Comparison of ENCODE assay signal across 11 cellular contexts in genomic region chr10:28087675-28088351, GRCh38.
DNase-seq lines count a peak whose midpoint lies in the region; FAIRE-seq and TF ChIP-seq lines count a peak whose summit lies in the region.
"Had no signal": no experiment of that assay in that cellular context is flagged by ENCODE, and none has a peak within 500 bp of the region (broad histone marks: within the 10 kb centered on the region; RNA-seq: fewer than 3 reads in every experiment).

No MANE protein-coding gene starts in this region.

- H3K4me3 Mint-ChIP-seq in MCF 10A (ENCODE audit: unreplicated experiment), result no peak overlapping the region
- H3K4me3 Mint-ChIP-seq: CD4-positive, CD25-positive, alpha-beta regulatory T cell had no signal

- peak overlapping the region; percentile 69 for H3K27ac Mint-ChIP-seq in MCF 10A (ENCODE audit: low read depth, unreplicated experiment)

- no peaks in the 10 kb centered on the region for H3K9me3 Mint-ChIP-seq in MCF 10A (ENCODE audit: unreplicated experiment)

- H3K36me3 ChIP-seq in breast epithelium (no peaks in the 10 kb centered on the region), thyroid gland (no peaks in the 10 kb centered on the region)

- H3K27me3 ChIP-seq in breast epithelium (no peaks in the 10 kb centered on the region), thyroid gland (no peaks in the 10 kb centered on the region)

- H3K9me3 ChIP-seq in breast epithelium (peaks cover 0 to 5% of the 10 kb centered on the region in 2 donors), thyroid gland (no peaks in the 10 kb centered on the region)
- H3K9me3 ChIP-seq: lower lobe of right lung had no signal

- TF ChIP-seq POLR2A in breast epithelium (IDR thresholded peaks at IDR 0.05) (no peak), thyroid gland (IDR thresholded peaks at IDR 0.05) (no peak)

- WGBS in thyroid gland, 2 donors, result 89 to 91% methylated on average over 2 of the region's 2 CpGs

- intact Hi-C loops in MCF 10A (cut with micrococcal nuclease), result no loop called here
- intact Hi-C loops in breast epithelium (cut with DNase I; ENCODE audit: low total_unique reads), result no loop called here
- intact Hi-C loops in thyroid gland (cut with DNase I), result no loop called here

- no peak for FAIRE-seq in urothelium cell line (lab: Jason Lieb, UNC)

- H3K4me1 Mint-ChIP-seq in MCF 10A (ENCODE audit: insufficient read depth, unreplicated experiment), result no peaks in the 10 kb centered on the region
- H3K4me1 Mint-ChIP-seq: CD4-positive, CD25-positive, alpha-beta regulatory T cell had no signal

- no peak overlapping the region for H3K27ac ChIP-seq in breast epithelium
- H3K27ac ChIP-seq in thyroid gland, result no peak overlapping the region
- H3K27ac ChIP-seq: lower lobe of right lung had no signal

- POLR2A ChIA-PET in MCF 10A (lab: Yijun Ruan, JAX), result interaction anchor here (0.7 kb wide), 1 partner anchor 55 kb away, joined by 3 read pairs; no protein-coding TSS in a partner anchor

- DNase-seq in MCF 10A (ENCODE audit: unreplicated experiment) (peak; percentile 92), breast epithelium (ENCODE audit: low spot score in 2 of 2) (no peak), RPMI7951 (ENCODE audit: low read depth) (peak; percentile 77), epithelial cell of esophagus (ENCODE audit: low read depth) (peak; percentile 91), urothelium cell line (ENCODE audit: low spot score) (peak; percentile 42), thyroid gland (no peak), NCI-H2196 (lab: John Stamatoyannopoulos, UW; ENCODE audit: unreplicated experiment) (no peak), COLO668 (lab: John Stamatoyannopoulos, UW; ENCODE audit: unreplicated experiment) (no peak)
- DNase-seq: lower lobe of right lung, NCI-H2171 had no signal

- peaks cover 6% of the 10 kb centered on the region for H3K36me3 Mint-ChIP-seq in MCF 10A (ENCODE audit: insufficient read depth, unreplicated experiment)

- H3K27me3 Mint-ChIP-seq in MCF 10A (ENCODE audit: insufficient read depth, unreplicated experiment), result no peaks in the 10 kb centered on the region
- H3K27me3 Mint-ChIP-seq: CD4-positive, CD25-positive, alpha-beta regulatory T cell had no signal

- H3K4me1 ChIP-seq in breast epithelium (no peaks in the 10 kb centered on the region), thyroid gland (no peaks in the 10 kb centered on the region)
- H3K4me1 ChIP-seq: lower lobe of right lung had no signal

- BruUV-seq in MCF 10A (replicated peaks; lab: Mats Ljungman, UMichigan), result no TSS peak

- no peak for TF ChIP-seq CTCF in MCF 10A (IDR thresholded peaks at IDR 0.05; ENCODE audit: unreplicated experiment)
- no peak for TF ChIP-seq CTCF in breast epithelium (IDR thresholded peaks at IDR 0.05)
- TF ChIP-seq CTCF in epithelial cell of esophagus (IDR thresholded peaks at IDR 0.05; ENCODE audit: insufficient read depth, low read depth, low read length, missing control alignments), result no peak
- TF ChIP-seq CTCF in thyroid gland (IDR thresholded peaks at IDR 0.05), result no peak

- H3K4me3 ChIP-seq in breast epithelium, result no peak overlapping the region
- no peak overlapping the region for H3K4me3 ChIP-seq in epithelial cell of esophagus (ENCODE audit: low read length)
- no peak overlapping the region for H3K4me3 ChIP-seq in thyroid gland (replicated peaks in 1 of 3)
- H3K4me3 ChIP-seq: lower lobe of right lung had no signal

- CTCF ChIA-PET in MCF 10A (lab: Yijun Ruan, JAX), result no interaction called here

Comparison
In these comparisons a context has a peak if more than half of its experiments do, and no peak if none do; other contexts are left out.
1. DNase-seq: peak in MCF 10A (single experiment), RPMI7951 (single experiment), epithelial cell of esophagus (single experiment) and urothelium cell line (single experiment); none in breast epithelium (0 of 2), thyroid gland (0 of 2), NCI-H2196 (single experiment) and COLO668 (single experiment).